ENCODE assay signal across 1 cellular context in the genomic region with DNA sequence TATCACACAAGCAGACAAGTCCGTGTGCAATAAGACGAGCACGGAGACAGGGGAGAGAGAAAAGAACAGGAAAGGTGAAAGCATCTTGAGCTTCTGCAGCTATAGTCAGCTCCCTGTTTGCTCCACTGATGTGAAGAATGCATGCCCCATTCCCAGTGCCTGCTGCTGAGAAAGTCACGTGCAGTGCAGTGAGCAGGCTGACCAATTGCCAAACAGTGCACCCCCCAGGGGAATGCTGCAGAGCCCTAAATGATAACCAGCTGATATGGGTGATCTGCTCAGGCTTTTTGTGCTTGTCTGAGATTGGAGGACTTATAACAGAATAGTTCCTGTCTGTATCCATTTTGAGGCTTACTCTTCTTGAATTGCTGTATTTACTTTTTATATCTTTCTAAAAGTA.
TF ChIP-seq lines count a peak whose summit lies in the region.

No MANE protein-coding gene starts in this region.

TF ChIP-seq in GM23338, 12 proteins besides CTCF, POLR2A, EP300 and RAD21 (continued from another document):
- TF ChIP-seq, protein P1, sequence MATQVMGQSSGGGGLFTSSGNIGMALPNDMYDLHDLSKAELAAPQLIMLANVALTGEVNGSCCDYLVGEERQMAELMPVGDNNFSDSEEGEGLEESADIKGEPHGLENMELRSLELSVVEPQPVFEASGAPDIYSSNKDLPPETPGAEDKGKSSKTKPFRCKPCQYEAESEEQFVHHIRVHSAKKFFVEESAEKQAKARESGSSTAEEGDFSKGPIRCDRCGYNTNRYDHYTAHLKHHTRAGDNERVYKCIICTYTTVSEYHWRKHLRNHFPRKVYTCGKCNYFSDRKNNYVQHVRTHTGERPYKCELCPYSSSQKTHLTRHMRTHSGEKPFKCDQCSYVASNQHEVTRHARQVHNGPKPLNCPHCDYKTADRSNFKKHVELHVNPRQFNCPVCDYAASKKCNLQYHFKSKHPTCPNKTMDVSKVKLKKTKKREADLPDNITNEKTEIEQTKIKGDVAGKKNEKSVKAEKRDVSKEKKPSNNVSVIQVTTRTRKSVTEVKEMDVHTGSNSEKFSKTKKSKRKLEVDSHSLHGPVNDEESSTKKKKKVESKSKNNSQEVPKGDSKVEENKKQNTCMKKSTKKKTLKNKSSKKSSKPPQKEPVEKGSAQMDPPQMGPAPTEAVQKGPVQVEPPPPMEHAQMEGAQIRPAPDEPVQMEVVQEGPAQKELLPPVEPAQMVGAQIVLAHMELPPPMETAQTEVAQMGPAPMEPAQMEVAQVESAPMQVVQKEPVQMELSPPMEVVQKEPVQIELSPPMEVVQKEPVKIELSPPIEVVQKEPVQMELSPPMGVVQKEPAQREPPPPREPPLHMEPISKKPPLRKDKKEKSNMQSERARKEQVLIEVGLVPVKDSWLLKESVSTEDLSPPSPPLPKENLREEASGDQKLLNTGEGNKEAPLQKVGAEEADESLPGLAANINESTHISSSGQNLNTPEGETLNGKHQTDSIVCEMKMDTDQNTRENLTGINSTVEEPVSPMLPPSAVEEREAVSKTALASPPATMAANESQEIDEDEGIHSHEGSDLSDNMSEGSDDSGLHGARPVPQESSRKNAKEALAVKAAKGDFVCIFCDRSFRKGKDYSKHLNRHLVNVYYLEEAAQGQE (IDR thresholded peaks at IDR 0.05; ENCODE audit: unreplicated experiment) = no peak
- TF ChIP-seq NANOG (IDR thresholded peaks at IDR 0.05; ENCODE audit: borderline replicate concordance) (no peak), STAT1 (IDR thresholded peaks at IDR 0.05; ENCODE audit: unreplicated experiment) (no peak), ZNF114 (CRISPR knock-in tag; IDR thresholded peaks at IDR 0.05) (no peak)
